Comparison of ENCODE assay signal across 25 cellular contexts in genomic region chr1:19032701-19033515, GRCh38.
DNase-seq lines count a peak whose midpoint lies in the region; ATAC-seq and TF ChIP-seq lines count a peak whose summit lies in the region.
"Had no signal": no experiment of that assay in that cellular context is flagged by ENCODE, and none has a peak within 500 bp of the region (broad histone marks: within the 10 kb centered on the region; RNA-seq: fewer than 3 reads in every experiment).

No MANE protein-coding gene starts in this region.

- no TSS peak for BruUV-seq in HCT116 (replicated peaks; lab: Mats Ljungman, UMichigan)

- POLR2A ChIA-PET in HCT116 (lab: Charles Lee) (no interaction called here), WTC11 (lab: Charles Lee) (no interaction called here)

- H3K27me3 Mint-ChIP-seq in WTC11 (ENCODE audit: low read depth) (no peaks in the 10 kb centered on the region), mesothelial cell of epicardium (ENCODE audit: low read depth) (peaks cover 19% of the 10 kb centered on the region)
- peaks cover 19% of the 10 kb centered on the region for H3K27me3 Mint-ChIP-seq in activated CD4-positive, alpha-beta T cell treated with anti-CD3 and anti-CD28 coated beads, Interleukin-2, amount 10 ng/mL, durations not matched to agents 24 days and 14 days

- H2AFZ ChIP-seq in HCT116 (ENCODE audit: low read depth, low read length, poor library complexity, severe bottlenecking), result no peak overlapping the region
- H2AFZ ChIP-seq: parathyroid adenoma had no signal

- no peaks in the 10 kb centered on the region for H4K20me1 ChIP-seq in HCT116 (ENCODE audit: insufficient read depth)

- no peaks in the 10 kb centered on the region for H3K9me2 ChIP-seq in HCT116 (ENCODE audit: insufficient read depth)

- 79 to 90% (median 87%) methylated on average over 17 to 20 of the region's 20 CpGs for WGBS in spleen, 5 donors

- H3K27ac ChIP-seq in HCT116 (ENCODE audit: low read depth, low read length) (no peak overlapping the region), spleen (no peak overlapping the region)
- H3K27ac ChIP-seq: C4-2B, dorsolateral prefrontal cortex, HL-60, parathyroid adenoma, SJSA1 had no signal

- H3K4me3 ChIP-seq in HCT116 (replicated peaks in 1 of 2; ENCODE audit: low read depth in 1 of 2, low read length in 2 of 2) (no peak overlapping the region), spleen (no peak overlapping the region)
- H3K4me3 ChIP-seq: dorsolateral prefrontal cortex, SJSA1 had no signal

- TF ChIP-seq POLR2A in HCT116 (IDR thresholded peaks at IDR 0.05; ENCODE audit: borderline replicate concordance, extremely low read depth, insufficient read depth, insufficient read length) (no peak), spleen (IDR thresholded peaks at IDR 0.05) (no peak)

- H3K9me3 ChIP-seq in HCT116 (ENCODE audit: control insufficient read depth in 1 of 2, insufficient read depth in 1 of 2, low read depth in 1 of 2, low read length in 2 of 2), result no peaks in the 10 kb centered on the region
- no peaks in the 10 kb centered on the region for H3K9me3 ChIP-seq in spleen
- H3K9me3 ChIP-seq: Caco-2, SJSA1 had no signal

- no peaks in the 10 kb centered on the region for H3K36me3 Mint-ChIP-seq in WTC11
- no peaks in the 10 kb centered on the region for H3K36me3 Mint-ChIP-seq in activated CD4-positive, alpha-beta T cell treated with anti-CD3 and anti-CD28 coated beads, Interleukin-2, amount 10 ng/mL, durations not matched to agents 24 days and 14 days (ENCODE audit: low read depth)
- no peaks in the 10 kb centered on the region for H3K36me3 Mint-ChIP-seq in mesothelial cell of epicardium
- H3K36me3 Mint-ChIP-seq: activated naive CD8-positive, alpha-beta T cell; stimulated activated memory B cell treated with anti-CD40 and anti-IgM and Interleukin-4, amounts not matched to agents 10 μg/mL and 1 μg/mL and 100 μg/mL, for 72 hours; T-cell had no signal

- peaks cover 0 to 18% of the 10 kb centered on the region in 2 experiments; a peak in 1 of 4 replicates for H3K4me1 ChIP-seq in HCT116 (ENCODE audit: control insufficient read depth in 1 of 2, insufficient read depth in 2 of 2, low read length in 2 of 2)
- no peaks in the 10 kb centered on the region for H3K4me1 ChIP-seq in spleen
- H3K4me1 ChIP-seq: parathyroid adenoma had no signal

- peaks cover 3% of the 10 kb centered on the region for H3K4me1 Mint-ChIP-seq in WTC11
- peaks cover 2% of the 10 kb centered on the region for H3K4me1 Mint-ChIP-seq in activated CD4-positive, alpha-beta T cell treated with anti-CD3 and anti-CD28 coated beads, Interleukin-2, amount 10 ng/mL, durations not matched to agents 24 days and 14 days
- peaks cover 19% of the 10 kb centered on the region for H3K4me1 Mint-ChIP-seq in mesothelial cell of epicardium
- H3K4me1 Mint-ChIP-seq: stimulated activated memory B cell treated with anti-CD40 and anti-IgM and Interleukin-4, amounts not matched to agents 10 μg/mL and 1 μg/mL and 100 μg/mL, for 72 hours had no signal

- intact Hi-C loops in HCT116 (cut with micrococcal nuclease) (no loop called here), spleen (cut with DNase I; ENCODE audit: low total_unique reads) (no loop called here)
- intact Hi-C loops in activated CD4-positive, alpha-beta T cell treated with anti-CD3 and anti-CD28 coated beads, Interleukin-2, amount 10 ng/mL, durations not matched to agents 24 days and 14 days (cut with micrococcal nuclease), result no loop called here

- no peak overlapping the region for H3K9ac ChIP-seq in HCT116 (ENCODE audit: low read length)
- H3K9ac ChIP-seq: parathyroid adenoma had no signal

- 0 out of 6 replicates have a peak, but pooled peaks of 1 of the 3 experiments have one; percentile 11 for TF ChIP-seq CTCF in HCT116 (IDR thresholded peaks at IDR 0.05 in 2 of 3, conservative IDR thresholded peaks at IDR 0.05 in 1 of 3; ENCODE audit: borderline replicate concordance in 1 of 3, insufficient read depth in 1 of 3, low read depth in 2 of 3, low read length in 2 of 3)
- TF ChIP-seq CTCF in WTC11 (IDR thresholded peaks at IDR 0.05), result no peak
- TF ChIP-seq CTCF in spleen (IDR thresholded peaks at IDR 0.05 in 8 of 11, conservative IDR thresholded peaks at IDR 0.05 in 3 of 11), result no peak
- no peak for TF ChIP-seq CTCF in mesothelial cell of epicardium (IDR thresholded peaks at IDR 0.05; ENCODE audit: unreplicated experiment)

- H3K27ac Mint-ChIP-seq in WTC11 (no peak overlapping the region), mesothelial cell of epicardium (no peak overlapping the region)
- H3K27ac Mint-ChIP-seq in activated CD4-positive, alpha-beta T cell treated with anti-CD3 and anti-CD28 coated beads, Interleukin-2, amount 10 ng/mL, durations not matched to agents 24 days and 14 days, result no peak overlapping the region
- H3K27ac Mint-ChIP-seq: activated naive CD8-positive, alpha-beta T cell; HFFc6; nephron; stimulated activated memory B cell treated with anti-CD40 and anti-IgM and Interleukin-4, amounts not matched to agents 10 μg/mL and 1 μg/mL and 100 μg/mL, for 72 hours had no signal

- no peaks in the 10 kb centered on the region for H3K79me2 ChIP-seq in HCT116 (ENCODE audit: insufficient read depth, low read length)
- H3K79me2 ChIP-seq: parathyroid adenoma had no signal

- H3K36me3 ChIP-seq in HCT116 (ENCODE audit: control insufficient read depth in 1 of 2, insufficient read depth in 2 of 2, low read length in 2 of 2) (no peaks in the 10 kb centered on the region), spleen (no peaks in the 10 kb centered on the region)
- H3K36me3 ChIP-seq: SJSA1 had no signal

- ATAC-seq in HCT116 (peak; percentile 38), WTC11 (0 out of 2 replicates have a peak, but pooled peaks have one; percentile 20), HG03432 (IDR thresholded peaks at IDR 0.05; ENCODE audit: unreplicated experiment) (no peak)
- ATAC-seq: right cardiac atrium; stimulated activated memory B cell treated with anti-CD40 and anti-IgM and Interleukin-4, amounts not matched to agents 10 μg/mL and 1 μg/mL and 100 μg/mL, for 72 hours; T-cell had no signal

- no peak overlapping the region for H3K4me2 ChIP-seq in HCT116 (ENCODE audit: low read length)

- RAD21 ChIA-PET in HCT116 (lab: Charles Lee; ENCODE audit: low non-redundant PET in 1 of 2, low total read pairs in 2 of 2, uncharacterized antibody in 2 of 2, unreplicated experiment in 2 of 2), result no interaction called here

- H3K27me3 ChIP-seq in HCT116 (ENCODE audit: insufficient read depth, low read length) (no peaks in the 10 kb centered on the region), spleen (replicated peaks in 1 of 7) (peaks cover 0 to 25% (median 0%) of the 10 kb centered on the region in 7 donors)
- H3K27me3 ChIP-seq: SJSA1 had no signal

- DNase-seq in HCT116 (ENCODE audit: low read depth, low spot score) (no peak), WTC11 (ENCODE audit: low spot score) (peak; percentile 11), iPS-NIHi7 (ENCODE audit: extremely low spot score) (peak; percentile 17), spleen (peak; percentile 33), mesothelial cell of epicardium (ENCODE audit: low spot score in 2 of 2, unreplicated experiment in 2 of 2) (no peak)
- DNase-seq in activated CD4-positive, alpha-beta T cell treated with anti-CD3 and anti-CD28 coated beads, Interleukin-2, amount 10 ng/mL, durations not matched to agents 24 days and 14 days, result no peak
- DNase-seq: activated CD4-positive, alpha-beta T cell treated with anti-CD3 and anti-CD28 coated beads, Interleukin-2, amount 50 U/mL, for 48 hours; aorta; central memory CD4-positive, alpha-beta T cell; HFFc6; NCI-H1694; NCI-H524 treated with DMSO at 0.1 percent for 48 hours; stimulated activated CD4-positive, alpha-beta T cell treated with anti-CD3 and anti-CD28 coated beads, Interleukin-4, amount 100 ng/mL, for 4 hours had no signal

- H3K4me3 Mint-ChIP-seq in WTC11 (no peak overlapping the region), mesothelial cell of epicardium (no peak overlapping the region)
- H3K4me3 Mint-ChIP-seq in activated CD4-positive, alpha-beta T cell treated with anti-CD3 and anti-CD28 coated beads, Interleukin-2, amount 10 ng/mL, durations not matched to agents 24 days and 14 days, result no peak overlapping the region
- H3K4me3 Mint-ChIP-seq: activated naive CD8-positive, alpha-beta T cell; HFFc6; nephron; stimulated activated memory B cell treated with anti-CD40 and anti-IgM and Interleukin-4, amounts not matched to agents 10 μg/mL and 1 μg/mL and 100 μg/mL, for 72 hours; T-cell had no signal

- TF ChIP-seq RAD21 in HCT116 (IDR thresholded peaks at IDR 0.05; ENCODE audit: low read depth), result no peak

- H3K9me3 Mint-ChIP-seq in WTC11, result no peaks in the 10 kb centered on the region
- no peaks in the 10 kb centered on the region for H3K9me3 Mint-ChIP-seq in activated CD4-positive, alpha-beta T cell treated with anti-CD3 and anti-CD28 coated beads, Interleukin-2, amount 10 ng/mL, durations not matched to agents 24 days and 14 days
- H3K9me3 Mint-ChIP-seq in mesothelial cell of epicardium, result no peaks in the 10 kb centered on the region
- H3K9me3 Mint-ChIP-seq: HFFc6; nephron; stimulated activated memory B cell treated with anti-CD40 and anti-IgM and Interleukin-4, amounts not matched to agents 10 μg/mL and 1 μg/mL and 100 μg/mL, for 72 hours; T-cell had no signal

- CTCF ChIA-PET in HCT116 (lab: Charles Lee) (no interaction called here), WTC11 (lab: Charles Lee) (interaction anchor here (1.0 to 2.6 kb wide), 6 partner anchors 10 to 149 kb away, joined by 4 to 12 read pairs (median 6); no protein-coding TSS in a partner anchor)

TF ChIP-seq in WTC11, 78 proteins besides CTCF, POLR2A, EP300 and RAD21:
- TF ChIP-seq USF2 (CRISPR knock-in tag; IDR thresholded peaks at IDR 0.05), result peak; percentile 36; the same call in 1 of the 2 replicates
- no peak for TF ChIP-seq NFE2L1 (CRISPR knock-in tag; IDR thresholded peaks at IDR 0.05)

Comparison
In these comparisons a context has a peak if more than half of its experiments do, and no peak if none do; other contexts are left out.
1. DNase-seq: peak in WTC11 (single experiment), iPS-NIHi7 (single experiment) and spleen (single experiment); none in HCT116 (single experiment), activated CD4-positive, alpha-beta T cell treated with anti-CD3 and anti-CD28 coated beads, Interleukin-2, amount 10 ng/mL, durations not matched to agents 24 days and 14 days (single experiment) and mesothelial cell of epicardium (0 of 2).